Comparison of ENCODE assay signal across 11 cellular contexts in genomic region chr1:154767315-154768240, GRCh38.
A peak's percentile ranks its signal among the peaks of the same experiment; 100 is the strongest.
DNase-seq lines count a peak whose midpoint lies in the region; ATAC-seq lines count a peak whose summit lies in the region.
"Had no signal": no experiment of that assay in that cellular context is flagged by ENCODE, and none has a peak within 500 bp of the region (broad histone marks: within the 10 kb centered on the region; RNA-seq: fewer than 3 reads in every experiment).

No MANE protein-coding gene starts in this region.

- peak; percentile 57 for DNase-seq in AG20443 (ENCODE audit: low spot score)
- DNase-seq in NCI-H2171 treated with DMSO at 0.1 percent for 48 hours (lab: John Stamatoyannopoulos, UW), result peak; percentile 84
- DNase-seq in dedifferentiated amniotic fluid mesenchymal stem cell (ENCODE audit: extremely low spot score), result peak; percentile 33
- peak; percentile 84 for DNase-seq in medulla oblongata (ENCODE audit: extremely low spot score)
- no peak for DNase-seq in HPDE6-E6E7 (ENCODE audit: extremely low spot score)
- DNase-seq: activated CD4-positive, alpha-beta T cell treated with anti-CD3 and anti-CD28 coated beads, Interleukin-2, amount 50 U/mL, for 48 hours; left colon; PC-9 had no signal

- ATAC-seq in HG02588 (IDR thresholded peaks at IDR 0.05; ENCODE audit: unreplicated experiment) (no peak), GM18511 (IDR thresholded peaks at IDR 0.05; ENCODE audit: unreplicated experiment) (no peak), HG02840 (IDR thresholded peaks at IDR 0.05; ENCODE audit: low FRiP score, unreplicated experiment) (no peak)
- ATAC-seq: left colon had no signal
